Comparison of ENCODE assay signal across 37 cellular contexts in genomic region chr7:155353256-155353897, GRCh38.
"Had no signal": no experiment of that assay in that cellular context is flagged by ENCODE, and none has a peak within 500 bp of the region (broad histone marks: within the 10 kb centered on the region; RNA-seq: fewer than 3 reads in every experiment).

No MANE protein-coding gene starts in this region.

- H3K9me3 Mint-ChIP-seq: activated naive CD4-positive, alpha-beta T cell treated with anti-CD3 and anti-CD28 coated beads, Interleukin-2, amount 50 U/mL, for 24 hours; activated naive CD8-positive, alpha-beta T cell treated with anti-CD3 and anti-CD28 coated beads, Interleukin-2, amount 10 ng/mL, durations not matched to agents 7 days and 5 days had no signal

- H2AFZ ChIP-seq: PC-9 had no signal

- DNase-seq: activated CD4-positive, alpha-beta memory T cell treated with anti-CD3 and anti-CD28 coated beads, Interleukin-2, amount 10 ng/mL, durations not matched to agents 7 days and 5 days; activated CD4-positive, alpha-beta T cell treated with anti-CD3 and anti-CD28 coated beads for 1 hour; activated CD4-positive, alpha-beta T cell treated with anti-CD3 and anti-CD28 coated beads for 48 hours; activated CD4-positive, CD25-positive, alpha-beta regulatory T cell; activated CD8-positive, alpha-beta memory T cell treated with anti-CD3 and anti-CD28 coated beads for 24 hours; activated CD8-positive, alpha-beta memory T cell treated with anti-CD3 and anti-CD28 coated beads, Interleukin-2, amount 10 ng/mL, durations not matched to agents 7 days and 5 days; activated CD8-positive, alpha-beta memory T cell treated with anti-CD3 and anti-CD28 coated beads, Interleukin-2, amount 50 U/mL, for 48 hours; activated gamma-delta T cell; activated naive CD4-positive, alpha-beta T cell treated with Interleukin-2 at 50 U/mL for 16 hours; activated naive CD8-positive, alpha-beta T cell treated with anti-CD3 and anti-CD28 coated beads, Interleukin-2, amount 10 ng/mL, durations not matched to agents 7 days and 5 days; activated T-cell treated with anti-CD3 and anti-CD28 coated beads, Interleukin-2, amount 50 U/mL, for 48 hours; adrenal gland; caudate nucleus; MM.1S; MV-4-11; NCI-H1092; NCI-H146; NCI-H187; NCI-H2029 treated with DMSO at 0.1 percent for 48 hours; NCI-H2107; NCI-H2171; NCI-H510A; NCI-H526; NCI-H748 treated with DMSO at 0.1 percent for 48 hours; NK-92 treated with Interleukin-12 subunit alpha and Interleukin-12 subunit beta, amount 100 ng/mL, for 24 hours; PC-9; Right ventricle myocardium superior; SW 1271; T-helper 1 cell; T-helper 2 cell; T-helper 9 cell; WERI-Rb-1 had no signal

- H3K4me2 ChIP-seq: KMS-11, PC-9 had no signal

- ATAC-seq: activated CD8-positive, alpha-beta memory T cell treated with anti-CD3 and anti-CD28 coated beads, Interleukin-2, amount 10 ng/mL, durations not matched to agents 7 days and 5 days; body of pancreas had no signal

- H3K27me3 Mint-ChIP-seq: activated CD4-positive, alpha-beta memory T cell treated with anti-CD3 and anti-CD28 coated beads, Interleukin-2, amount 10 ng/mL, durations not matched to agents 7 days and 5 days; activated CD8-positive, alpha-beta memory T cell treated with anti-CD3 and anti-CD28 coated beads, Interleukin-2, amount 10 ng/mL, durations not matched to agents 7 days and 5 days; activated naive CD8-positive, alpha-beta T cell treated with anti-CD3 and anti-CD28 coated beads, Interleukin-2, amount 10 ng/mL, durations not matched to agents 7 days and 5 days had no signal

- H3K4me3 Mint-ChIP-seq: activated CD4-positive, alpha-beta memory T cell treated with anti-CD3 and anti-CD28 coated beads, Interleukin-2, amount 10 ng/mL, durations not matched to agents 7 days and 5 days; activated CD8-positive, alpha-beta memory T cell treated with anti-CD3 and anti-CD28 coated beads, Interleukin-2, amount 10 ng/mL, durations not matched to agents 7 days and 5 days; activated naive CD4-positive, alpha-beta T cell treated with anti-CD3 and anti-CD28 coated beads, Interleukin-2, amount 50 U/mL, for 24 hours; activated naive CD8-positive, alpha-beta T cell treated with anti-CD3 and anti-CD28 coated beads, Interleukin-2, amount 10 ng/mL, durations not matched to agents 7 days and 5 days had no signal

- H3K27ac Mint-ChIP-seq: activated CD4-positive, alpha-beta memory T cell treated with anti-CD3 and anti-CD28 coated beads, Interleukin-2, amount 10 ng/mL, durations not matched to agents 7 days and 5 days; activated CD8-positive, alpha-beta memory T cell treated with anti-CD3 and anti-CD28 coated beads, Interleukin-2, amount 10 ng/mL, durations not matched to agents 7 days and 5 days; activated naive CD4-positive, alpha-beta T cell treated with anti-CD3 and anti-CD28 coated beads, Interleukin-2, amount 50 U/mL, for 24 hours; activated naive CD8-positive, alpha-beta T cell treated with anti-CD3 and anti-CD28 coated beads, Interleukin-2, amount 10 ng/mL, durations not matched to agents 7 days and 5 days had no signal

- H3K4me1 ChIP-seq: adrenal gland, body of pancreas, breast epithelium had no signal

- H3K36me3 Mint-ChIP-seq: activated CD8-positive, alpha-beta memory T cell treated with anti-CD3 and anti-CD28 coated beads, Interleukin-2, amount 10 ng/mL, durations not matched to agents 7 days and 5 days; activated naive CD4-positive, alpha-beta T cell treated with anti-CD3 and anti-CD28 coated beads, Interleukin-2, amount 50 U/mL, for 24 hours; activated naive CD8-positive, alpha-beta T cell treated with anti-CD3 and anti-CD28 coated beads, Interleukin-2, amount 10 ng/mL, durations not matched to agents 7 days and 5 days had no signal

- H3K9me3 ChIP-seq: adrenal gland, body of pancreas, breast epithelium had no signal

- H3K36me3 ChIP-seq: adrenal gland, breast epithelium, WERI-Rb-1 had no signal

- H3K4me1 Mint-ChIP-seq: activated CD8-positive, alpha-beta memory T cell treated with anti-CD3 and anti-CD28 coated beads, Interleukin-2, amount 10 ng/mL, durations not matched to agents 7 days and 5 days; activated naive CD4-positive, alpha-beta T cell treated with anti-CD3 and anti-CD28 coated beads, Interleukin-2, amount 50 U/mL, for 24 hours; activated naive CD8-positive, alpha-beta T cell treated with anti-CD3 and anti-CD28 coated beads, Interleukin-2, amount 10 ng/mL, durations not matched to agents 7 days and 5 days had no signal

- H3K9ac ChIP-seq: KMS-11 had no signal

- H3K4me3 ChIP-seq: adrenal gland, body of pancreas, breast epithelium, PC-9 had no signal

- H3K27ac ChIP-seq: adrenal gland, body of pancreas, breast epithelium, KMS-11, PC-9, RWPE1, WERI-Rb-1 had no signal
